In genomic region chr20:31682927-31683326, GRCh38 we compare ENCODE assay signal across 1 cellular context.
A peak's percentile ranks its signal among the peaks of the same experiment; 100 is the strongest.
TF ChIP-seq lines count a peak whose summit lies in the region.

No MANE protein-coding gene starts in this region.

TF ChIP-seq in K562, 482 proteins besides CTCF, POLR2A, EP300 and RAD21:
- TF ChIP-seq ZNF785 (CRISPR knock-in tag; IDR thresholded peaks at IDR 0.05) (no peak), ZNF592 (IDR thresholded peaks at IDR 0.05) (0 out of 2 replicates have a peak, but pooled peaks have one; percentile 55), ILF3 (IDR thresholded peaks at IDR 0.05; ENCODE audit: borderline replicate concordance) (no peak), ID3 (CRISPR knock-in tag; IDR thresholded peaks at IDR 0.05) (no peak), ID3 (tag; IDR thresholded peaks at IDR 0.05) (0 out of 2 replicates have a peak, but pooled peaks have one; percentile 18), POLR2B (IDR thresholded peaks at IDR 0.05; ENCODE audit: low read depth, partially characterized antibody) (peak; percentile 50), TRIM25 (IDR thresholded peaks at IDR 0.05; ENCODE audit: borderline replicate concordance) (no peak), WHSC1 (IDR thresholded peaks at IDR 0.05; ENCODE audit: low read length) (peak; percentile 32), ESRRB (CRISPR knock-in tag; IDR thresholded peaks at IDR 0.05; ENCODE audit: borderline replicate concordance) (no peak), PKNOX1 (IDR thresholded peaks at IDR 0.05) (no peak), KLF6 (CRISPR knock-in tag; IDR thresholded peaks at IDR 0.05; ENCODE audit: borderline replicate concordance) (peak; percentile 52; the same call in 1 of the 2 replicates), CHD7 (IDR thresholded peaks at IDR 0.05; ENCODE audit: low read depth, low read length) (no peak), FOXO4 (CRISPR knock-in tag; IDR thresholded peaks at IDR 0.05) (no peak), EHMT2 (IDR thresholded peaks at IDR 0.05) (0 out of 2 replicates have a peak, but pooled peaks have one; percentile 6), SUPT5H (IDR thresholded peaks at IDR 0.05) (0 out of 2 replicates have a peak, but pooled peaks have one; percentile 42), ARID1B (IDR thresholded peaks at IDR 0.05) (0 out of 2 replicates have a peak, but pooled peaks have one; percentile 13), RREB1 (CRISPR knock-in tag; IDR thresholded peaks at IDR 0.05) (0 out of 2 replicates have a peak, but pooled peaks have one; percentile 33)
